12 cellular contexts compared by ENCODE assay signal in genomic region chr1:184407816-184408510, GRCh38. TPM values are rescaled to one million over a fixed set of nuclear protein-coding genes. Genes with fewer than 3 reads are reported as not detected.
DNase-seq lines count a peak whose midpoint lies in the region; ATAC-seq and TF ChIP-seq lines count a peak whose summit lies in the region.
"Had no signal": no experiment of that assay in that cellular context is flagged by ENCODE, and none has a peak within 500 bp of the region (broad histone marks: within the 10 kb centered on the region; RNA-seq: fewer than 3 reads in every experiment).

No MANE protein-coding gene starts in this region.

- H3K36me3 ChIP-seq in esophagus squamous epithelium (no peaks in the 10 kb centered on the region), muscle layer of duodenum (ENCODE audit: control insufficient read depth in 1 of 2, insufficient read depth in 2 of 2, low read length in 2 of 2) (no peaks in the 10 kb centered on the region)
- H3K36me3 ChIP-seq: BLaER1 had no signal

- no peak for DNase-seq in Calu3
- peak; percentile 39 to 83 for DNase-seq in NCI-H2081 (lab: John Stamatoyannopoulos, UW)
- DNase-seq in esophagus squamous epithelium (lab: John Stamatoyannopoulos, UW): no peak
- DNase-seq in activated T-helper 2 cell treated with anti-CD3 and anti-CD28 coated beads, Interferon-gamma antibody, Interleukin-2, Interleukin-4, amounts not matched to agents 10 μg/mL and 5 μg/mL and 100 μg/mL, durations not matched to agents 14 hours and 24 hours and 36 hours (ENCODE audit: low spot score): no peak
- no peak for DNase-seq in SIG-M5 (lab: John Stamatoyannopoulos, UW)
- DNase-seq in NK-92 treated with Interleukin-12 subunit alpha and Interleukin-12 subunit beta, amount 100 ng/mL, for 24 hours (lab: John Stamatoyannopoulos, UW): no peak
- DNase-seq: activated CD4-positive, alpha-beta T cell treated with anti-CD3 and anti-CD28 coated beads, Interleukin-2, amount 50 U/mL, for 4 hours; NCI-H1105 treated with DMSO at 0.1 percent for 48 hours; SW 1271 had no signal

- no TSS peak for BruUV-seq in Calu3 (replicated peaks; lab: Mats Ljungman, UMichigan)

- intact Hi-C loops in Calu3 (cut with micrococcal nuclease; ENCODE audit: unreplicated experiment): loop anchor here (5.0 kb wide), 1 partner anchor 74 kb away; no protein-coding TSS in a partner anchor
- intact Hi-C loops in esophagus squamous epithelium (cut with DNase I): no loop called here
- intact Hi-C loops in activated T-helper 2 cell treated with anti-CD3 and anti-CD28 coated beads, Interferon-gamma antibody, Interleukin-2, Interleukin-4, amounts not matched to agents 10 μg/mL and 5 μg/mL and 100 μg/mL, durations not matched to agents 14 hours and 24 hours and 36 hours (cut with micrococcal nuclease): no loop called here

- H3K9me3 ChIP-seq in esophagus squamous epithelium: no peaks in the 10 kb centered on the region
- no peaks in the 10 kb centered on the region for H3K9me3 ChIP-seq in muscle layer of duodenum (ENCODE audit: control insufficient read depth in 1 of 2, low read length in 2 of 2)
- H3K9me3 ChIP-seq: BLaER1 had no signal

- peaks cover 47% of the 10 kb centered on the region for H3K4me1 Mint-ChIP-seq in Calu3 (ENCODE audit: low read depth, unreplicated experiment)
- no peaks in the 10 kb centered on the region for H3K4me1 Mint-ChIP-seq in activated T-helper 2 cell treated with anti-CD3 and anti-CD28 coated beads, Interferon-gamma antibody, Interleukin-2, Interleukin-4, amounts not matched to agents 10 μg/mL and 5 μg/mL and 100 μg/mL, durations not matched to agents 14 hours and 24 hours and 36 hours (ENCODE audit: low read depth)

- H3K4me3 ChIP-seq in esophagus squamous epithelium: no peak overlapping the region
- H3K4me3 ChIP-seq in muscle layer of duodenum (ENCODE audit: low read depth in 1 of 2, low read length in 2 of 2): no peak overlapping the region
- H3K4me3 ChIP-seq: BLaER1 had no signal

- peaks cover 0 to 63% (median 19%) of the 10 kb centered on the region in 3 donors for H3K4me1 ChIP-seq in esophagus squamous epithelium
- peaks cover 0 to 25% of the 10 kb centered on the region in 2 donors for H3K4me1 ChIP-seq in muscle layer of duodenum (ENCODE audit: control insufficient read depth in 1 of 2, insufficient read depth in 2 of 2, low read length in 2 of 2)
- H3K4me1 ChIP-seq: BLaER1 had no signal

- peak overlapping the region; percentile 59 for H3K27ac Mint-ChIP-seq in Calu3 (ENCODE audit: unreplicated experiment)
- no peak overlapping the region for H3K27ac Mint-ChIP-seq in activated T-helper 2 cell treated with anti-CD3 and anti-CD28 coated beads, Interferon-gamma antibody, Interleukin-2, Interleukin-4, amounts not matched to agents 10 μg/mL and 5 μg/mL and 100 μg/mL, durations not matched to agents 14 hours and 24 hours and 36 hours

- peak overlapping the region in 3 of 4 donors; percentile 18 to 49 (median 46) for H3K27ac ChIP-seq in esophagus squamous epithelium
- H3K27ac ChIP-seq in muscle layer of duodenum (ENCODE audit: low read length): peak overlapping the region; percentile 19
- H3K27ac ChIP-seq: BLaER1 had no signal

- H3K27me3 ChIP-seq in esophagus squamous epithelium (no peaks in the 10 kb centered on the region), muscle layer of duodenum (ENCODE audit: low read depth, low read length) (no peaks in the 10 kb centered on the region)
- H3K27me3 ChIP-seq: BLaER1 had no signal

- no peaks in the 10 kb centered on the region for H3K27me3 Mint-ChIP-seq in Calu3 (ENCODE audit: unreplicated experiment)
- peaks cover 8% of the 10 kb centered on the region for H3K27me3 Mint-ChIP-seq in activated T-helper 2 cell treated with anti-CD3 and anti-CD28 coated beads, Interferon-gamma antibody, Interleukin-2, Interleukin-4, amounts not matched to agents 10 μg/mL and 5 μg/mL and 100 μg/mL, durations not matched to agents 14 hours and 24 hours and 36 hours (ENCODE audit: low read depth)

- peak overlapping the region; percentile 53 for H3K4me3 Mint-ChIP-seq in Calu3 (ENCODE audit: low read depth, unreplicated experiment)
- H3K4me3 Mint-ChIP-seq in activated T-helper 2 cell treated with anti-CD3 and anti-CD28 coated beads, Interferon-gamma antibody, Interleukin-2, Interleukin-4, amounts not matched to agents 10 μg/mL and 5 μg/mL and 100 μg/mL, durations not matched to agents 14 hours and 24 hours and 36 hours (ENCODE audit: low read depth): no peak overlapping the region

- TF ChIP-seq CTCF in Calu3 (IDR thresholded peaks at IDR 0.05; ENCODE audit: unreplicated experiment) (no peak), esophagus squamous epithelium (IDR thresholded peaks at IDR 0.05) (no peak)

- H3K36me3 Mint-ChIP-seq in Calu3 (ENCODE audit: insufficient read depth, unreplicated experiment): no peaks in the 10 kb centered on the region
- no peaks in the 10 kb centered on the region for H3K36me3 Mint-ChIP-seq in activated T-helper 2 cell treated with anti-CD3 and anti-CD28 coated beads, Interferon-gamma antibody, Interleukin-2, Interleukin-4, amounts not matched to agents 10 μg/mL and 5 μg/mL and 100 μg/mL, durations not matched to agents 14 hours and 24 hours and 36 hours (ENCODE audit: low read depth)

- 49 to 55% methylated on average over 5 of the region's 5 CpGs for WGBS in esophagus squamous epithelium, 2 donors

- CTCF ChIA-PET in Calu3 (lab: Charles Lee): interaction anchor here (0.5 to 1.6 kb wide), 4 partner anchors 21 to 256 kb away, joined by 3 to 11 read pairs (median 4); partner anchors contain the start of gene C1orf21

- no peak for ATAC-seq in HG03095 (IDR thresholded peaks at IDR 0.05; ENCODE audit: unreplicated experiment)

- no peak for TF ChIP-seq POLR2A in esophagus squamous epithelium (IDR thresholded peaks at IDR 0.05)

- no peaks in the 10 kb centered on the region for H3K9me3 Mint-ChIP-seq in Calu3 (ENCODE audit: low read depth, unreplicated experiment)
- no peaks in the 10 kb centered on the region for H3K9me3 Mint-ChIP-seq in activated T-helper 2 cell treated with anti-CD3 and anti-CD28 coated beads, Interferon-gamma antibody, Interleukin-2, Interleukin-4, amounts not matched to agents 10 μg/mL and 5 μg/mL and 100 μg/mL, durations not matched to agents 14 hours and 24 hours and 36 hours

RNA-seq across cellular contexts. Expression of gene C1orf21, which starts 21.1 kb away (rescaled TPM):
- total RNA-seq in Calu3 (2022) (16.9 and 20.6 TPM in 2 replicates), esophagus squamous epithelium (10 to 100 TPM; 14.6 to 55.7 (median 36.2) TPM)
- 3.4 and 4.2 TPM in 2 replicates for total RNA-seq in activated T-helper 2 cell treated with anti-CD3 and anti-CD28 coated beads, Interferon-gamma antibody, Interleukin-2, Interleukin-4, amounts not matched to agents 10 μg/mL and 5 μg/mL and 100 μg/mL, durations not matched to agents 14 hours and 24 hours and 36 hours

Comparison
In these comparisons a context has a peak if more than half of its experiments do, and no peak if none do; other contexts are left out.
1. DNase-seq: peak in NCI-H2081 (2 of 2); none in Calu3 (single experiment), esophagus squamous epithelium (single experiment), activated T-helper 2 cell treated with anti-CD3 and anti-CD28 coated beads, Interferon-gamma antibody, Interleukin-2, Interleukin-4, amounts not matched to agents 10 μg/mL and 5 μg/mL and 100 μg/mL, durations not matched to agents 14 hours and 24 hours and 36 hours (single experiment), SIG-M5 (single experiment) and NK-92 treated with Interleukin-12 subunit alpha and Interleukin-12 subunit beta, amount 100 ng/mL, for 24 hours (single experiment).